Comparison of ENCODE assay signal across 1 cellular context in genomic region chr2:237923507-237924163, GRCh38.
TF ChIP-seq lines count a peak whose summit lies in the region.

No MANE protein-coding gene starts in this region.

TF ChIP-seq in HepG2, 621 proteins besides CTCF, POLR2A, EP300 and RAD21 (continued from another document):
- TF ChIP-seq ZNF274 (CRISPR knock-in tag; IDR thresholded peaks at IDR 0.05) (peak; percentile 51; the same call in 1 of the 2 replicates), SRSF4 (IDR thresholded peaks at IDR 0.05; ENCODE audit: low read depth, low read length, poor library complexity, severe bottlenecking) (no peak), TGIF2 (CRISPR knock-in tag; IDR thresholded peaks at IDR 0.05) (0 out of 2 replicates have a peak, but pooled peaks have one; percentile 51), KLF12 (CRISPR knock-in tag; IDR thresholded peaks at IDR 0.05; ENCODE audit: borderline replicate concordance) (no peak), ZNF260 (CRISPR knock-in tag; IDR thresholded peaks at IDR 0.05; ENCODE audit: borderline replicate concordance, low read depth) (no peak), EED (CRISPR knock-in tag; IDR thresholded peaks at IDR 0.05) (0 out of 2 replicates have a peak, but pooled peaks have one; percentile 11), ZBTB7B (CRISPR knock-in tag; IDR thresholded peaks at IDR 0.05) (0 out of 2 replicates have a peak, but pooled peaks have one; percentile 20), ZNF557 (CRISPR knock-in tag; IDR thresholded peaks at IDR 0.05) (no peak), ESRRA (CRISPR knock-in tag; IDR thresholded peaks at IDR 0.05; ENCODE audit: low read depth) (peak; percentile 38; the same call in 1 of the 2 replicates), SMARCE1 (IDR thresholded peaks at IDR 0.05; ENCODE audit: borderline replicate concordance) (no peak), MTF1 (CRISPR knock-in tag; IDR thresholded peaks at IDR 0.05) (no peak)
